In the genomic region with DNA sequence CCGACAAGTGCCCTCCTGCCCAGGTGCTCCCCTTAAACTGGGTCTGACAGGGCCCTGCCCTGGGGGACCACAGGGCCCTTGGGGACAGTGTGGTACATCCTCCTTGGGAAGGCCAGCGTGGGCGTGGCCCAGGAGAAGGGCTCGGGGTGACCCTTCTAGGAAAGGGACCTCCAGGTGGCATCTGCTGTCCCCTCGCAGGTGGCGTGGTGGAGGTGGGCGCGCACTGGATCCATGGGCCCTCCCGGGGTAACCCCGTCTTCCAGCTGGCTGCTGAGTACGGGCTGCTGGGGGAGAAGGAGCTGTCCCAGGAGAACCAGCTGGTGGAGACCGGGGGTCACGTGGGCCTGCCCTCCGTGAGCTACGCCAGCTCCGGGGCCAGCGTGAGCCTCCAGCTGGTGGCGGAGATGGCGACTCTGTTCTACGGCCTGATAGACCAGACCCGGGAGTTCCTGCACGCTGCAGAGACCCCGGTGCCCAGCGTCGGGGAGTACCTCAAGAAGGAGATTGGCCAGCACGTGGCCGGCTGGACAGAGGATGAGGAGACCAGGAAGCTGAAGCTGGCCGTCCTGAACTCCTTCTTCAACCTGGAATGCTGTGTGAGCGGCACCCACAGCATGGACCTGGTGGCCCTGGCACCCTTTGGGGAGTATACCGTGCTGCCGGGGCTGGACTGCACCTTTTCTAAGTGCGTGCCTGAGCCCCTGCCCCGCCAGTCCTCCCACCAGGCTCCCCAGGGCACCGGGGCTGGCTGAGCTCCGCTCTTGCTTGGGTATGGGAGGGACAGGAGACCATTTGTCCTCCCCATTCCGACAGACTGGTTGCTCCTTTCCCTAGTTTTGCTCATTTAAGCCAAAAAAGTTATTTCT, we compare ENCODE assay signal across 6 cellular contexts. TPM values are rescaled to one million over a fixed set of nuclear protein-coding genes. Genes with fewer than 3 reads are reported as not detected.
A peak's percentile ranks its signal among the peaks of the same experiment; 100 is the strongest.
DNase-seq lines count a peak whose midpoint lies in the region; ATAC-seq, FAIRE-seq and TF ChIP-seq lines count a peak whose summit lies in the region.

No MANE protein-coding gene starts in this region.

- H3K9ac ChIP-seq in HepG2 (ENCODE audit: insufficient read depth, low read depth, low read length), result no peak overlapping the region

- H3K36me3 ChIP-seq in HepG2 (replicated peaks in 1 of 2; ENCODE audit: control insufficient read depth in 1 of 2, insufficient read depth in 2 of 2, low read length in 2 of 2), result no peaks in the 10 kb centered on the region

- WGBS in HepG2 (ENCODE audit: low lambda C conversion rate), result 85% methylated on average over 22 of the region's 36 CpGs

- no peaks in the 10 kb centered on the region for H3K79me2 ChIP-seq in HepG2 (ENCODE audit: insufficient read depth, low read length)

- TF ChIP-seq RAD21 in HepG2 (CRISPR knock-in tag; IDR thresholded peaks at IDR 0.05), result no peak

- ATAC-seq in HepG2 (no peak), GM19395 (IDR thresholded peaks at IDR 0.05; ENCODE audit: unreplicated experiment) (no peak)

- in situ Hi-C loops in HepG2 (cut with HindIII; ENCODE audit: extremely low pct_ligation_motif_present, low pct_unique_long_range_greater_than_20kb), result no loop called here

- H3K4me3 ChIP-seq in HepG2 (replicated peaks in 1 of 3; ENCODE audit: insufficient read depth in 1 of 3, low read depth in 2 of 3, low read length in 3 of 3), result no peak overlapping the region

- DNase-seq in Ammon's horn (ENCODE audit: low spot score) (peak; percentile 60), HepG2 (ENCODE audit: low spot score) (no peak), NCI-H2107 (lab: John Stamatoyannopoulos, UW) (no peak), hepatic stellate cell (ENCODE audit: low spot score) (no peak)

- H2AFZ ChIP-seq in HepG2 (ENCODE audit: low read length), result no peak overlapping the region

- TF ChIP-seq EP300 in HepG2 (IDR thresholded peaks at IDR 0.05; ENCODE audit: low read depth in 2 of 2, low read length in 2 of 2) (no peak), HepG2 (CRISPR knock-in tag; IDR thresholded peaks at IDR 0.05; ENCODE audit: borderline replicate concordance) (no peak)

- TF ChIP-seq CTCF in VCaP (conservative IDR thresholded peaks at IDR 0.05) (no peak), HepG2 (CRISPR knock-in tag; IDR thresholded peaks at IDR 0.05) (no peak)

- FAIRE-seq in HepG2 (lab: Jason Lieb, UNC), result no peak

- CTCF ChIA-PET in HepG2 (lab: Yijun Ruan, JAX; ENCODE audit: low intra/inter-chr PET ratio, low total read pairs), result no interaction called here

- no peaks in the 10 kb centered on the region for H3K9me3 ChIP-seq in HepG2 (ENCODE audit: low read length)

- TF ChIP-seq POLR2A in HepG2 (IDR thresholded peaks at IDR 0.05; ENCODE audit: insufficient read depth in 1 of 2, low read depth in 2 of 2, low read length in 2 of 2), result no peak

- peaks cover 19% of the 10 kb centered on the region for H3K4me1 ChIP-seq in HepG2 (ENCODE audit: insufficient read depth, low read length)

- POLR2A ChIA-PET in HepG2 (lab: Yijun Ruan, JAX), result interaction anchor here (3.1 to 4.6 kb wide), 3 partner anchors 15 to 51 kb away, joined by 11 to 78 read pairs (median 21); a partner anchor contains a TSS

- no peak overlapping the region for H3K4me2 ChIP-seq in HepG2 (ENCODE audit: low read depth, low read length)

- BruUV-seq in HepG2 (replicated peaks; lab: Mats Ljungman, UMichigan), result no TSS peak

- H3K27ac ChIP-seq in VCaP, result peak overlapping the region; percentile 44; the same call in 1 of the 2 replicates
- H3K27ac ChIP-seq in HepG2 (ENCODE audit: extremely low read length, insufficient read depth, low read length), result no peak overlapping the region

- intact Hi-C loops in HepG2 (cut with micrococcal nuclease; ENCODE audit: unreplicated experiment), result loop anchor here (10.0 kb wide), 1 partner anchor 55 kb away; no protein-coding TSS in a partner anchor

- H3K27me3 ChIP-seq in HepG2 (ENCODE audit: control insufficient read depth in 1 of 2, insufficient read depth in 2 of 2, low read length in 2 of 2), result peaks cover 0 to 3% of the 10 kb centered on the region in 2 experiments; a peak in 2 of 5 replicates

- no peaks in the 10 kb centered on the region for H4K20me1 ChIP-seq in HepG2 (ENCODE audit: insufficient read depth, low read length)

RNA-seq across cellular contexts. Expression of a gene that starts 1.0 kb away (rescaled TPM):
- 0.49 and 0.52 TPM in 2 replicates for total RNA-seq in HepG2 (2016; rRNA removed; fragmentation: Illumina TruSeq; extraction: Trizol)
- total RNA-seq in HepG2 (2016; cell fraction: cytosol; rRNA removed; fragmentation: Illumina TruSeq; extraction: Trizol; ENCODE audit: low read depth), result not detected in 2 replicates
- total RNA-seq in HepG2 (2016; cell fraction: insoluble cytoplasmic fraction; rRNA removed; fragmentation: Illumina TruSeq; extraction: Trizol), result 0.49 and 0.54 TPM in 2 replicates
- 0.12 TPM in 1 of 2 replicates, not detected in the other for total RNA-seq in HepG2 (2016; cell fraction: membrane; rRNA removed; fragmentation: Illumina TruSeq; extraction: Trizol)
- 0.41 and 0.78 TPM in 2 replicates for total RNA-seq in HepG2 (2016; cell fraction: nucleus; rRNA removed; fragmentation: Illumina TruSeq; extraction: Trizol)
- 0.77 and 1.1 TPM in 2 replicates for polyA plus RNA-seq in HepG2 (2011; rRNA removed)
- 0.56 and 0.72 TPM in 2 replicates for polyA plus RNA-seq in HepG2 (2011; cell fraction: cytosol; rRNA removed)
- 3.9 and 4.7 TPM in 2 replicates for polyA plus RNA-seq in HepG2 (2011; cell fraction: nucleus; rRNA removed)
- polyA plus RNA-seq in HepG2 (2012), result 1.2 and 1.4 TPM in 2 replicates
- polyA plus RNA-seq in HepG2 (2016; cell fraction: cytosol; fragmentation: Illumina TruSeq; extraction: Trizol; ENCODE audit: low read depth), result 0.16 TPM in 2 replicates
- polyA plus RNA-seq in HepG2 (2016; cell fraction: insoluble cytoplasmic fraction; fragmentation: Illumina TruSeq; extraction: Trizol; ENCODE audit: low read depth), result 0.50 and 0.56 TPM in 2 replicates
- polyA plus RNA-seq in HepG2 (2016; cell fraction: membrane; fragmentation: Illumina TruSeq; extraction: Trizol; ENCODE audit: low read depth), result 0.11 TPM in 1 of 2 replicates, not detected in the other
- polyA plus RNA-seq in HepG2 (2016; cell fraction: nucleus; fragmentation: Illumina TruSeq; extraction: Trizol; ENCODE audit: insufficient read depth, low read depth), result 2.0 and 2.2 TPM in 2 replicates
- 1.7 TPM in 1 of 2 replicates, not detected in the other for polyA minus RNA-seq in HepG2 (2011; rRNA and poly(A)+ RNA removed; ENCODE audit: low replicate concordance)
- polyA minus RNA-seq in HepG2 (2011; cell fraction: cytosol; rRNA and poly(A)+ RNA removed), result not detected in 2 replicates
- polyA minus RNA-seq in HepG2 (2011; cell fraction: nucleus; rRNA and poly(A)+ RNA removed), result 0.99 and 1.2 TPM in 2 replicates

RNA-seq across cellular contexts. Expression of a gene that starts 6.9 kb away (rescaled TPM):
- total RNA-seq in HepG2 (2016; rRNA removed; fragmentation: Illumina TruSeq; extraction: Trizol), result 195 and 233 TPM in 2 replicates
- total RNA-seq in HepG2 (2016; cell fraction: cytosol; rRNA removed; fragmentation: Illumina TruSeq; extraction: Trizol; ENCODE audit: low read depth), result 58.3 and 60.5 TPM in 2 replicates
- total RNA-seq in HepG2 (2016; cell fraction: insoluble cytoplasmic fraction; rRNA removed; fragmentation: Illumina TruSeq; extraction: Trizol), result 200 and 225 TPM in 2 replicates
- total RNA-seq in HepG2 (2016; cell fraction: membrane; rRNA removed; fragmentation: Illumina TruSeq; extraction: Trizol), result 81.4 and 88.8 TPM in 2 replicates
- 65.2 and 65.6 TPM in 2 replicates for total RNA-seq in HepG2 (2016; cell fraction: nucleus; rRNA removed; fragmentation: Illumina TruSeq; extraction: Trizol)
- 26.4 and 32.7 TPM in 2 replicates for polyA plus RNA-seq in HepG2 (2011; rRNA removed)
- 39.1 and 41.3 TPM in 2 replicates for polyA plus RNA-seq in HepG2 (2011; cell fraction: cytosol; rRNA removed)
- polyA plus RNA-seq in HepG2 (2011; cell fraction: nucleus; rRNA removed), result 37.3 and 39.0 TPM in 2 replicates
- 79.9 and 84.4 TPM in 2 replicates for polyA plus RNA-seq in HepG2 (2012)
- 60.4 and 63.0 TPM in 2 replicates for polyA plus RNA-seq in HepG2 (2016; cell fraction: cytosol; fragmentation: Illumina TruSeq; extraction: Trizol; ENCODE audit: low read depth)
- 218 and 228 TPM in 2 replicates for polyA plus RNA-seq in HepG2 (2016; cell fraction: insoluble cytoplasmic fraction; fragmentation: Illumina TruSeq; extraction: Trizol; ENCODE audit: low read depth)
- 63.2 and 68.6 TPM in 2 replicates for polyA plus RNA-seq in HepG2 (2016; cell fraction: membrane; fragmentation: Illumina TruSeq; extraction: Trizol; ENCODE audit: low read depth)
- 101 and 107 TPM in 2 replicates for polyA plus RNA-seq in HepG2 (2016; cell fraction: nucleus; fragmentation: Illumina TruSeq; extraction: Trizol; ENCODE audit: insufficient read depth, low read depth)
- polyA minus RNA-seq in HepG2 (2011; rRNA and poly(A)+ RNA removed; ENCODE audit: low replicate concordance), result 32.0 and 52.6 TPM in 2 replicates
- polyA minus RNA-seq in HepG2 (2011; cell fraction: cytosol; rRNA and poly(A)+ RNA removed), result 27.8 and 30.0 TPM in 2 replicates
- polyA minus RNA-seq in HepG2 (2011; cell fraction: nucleus; rRNA and poly(A)+ RNA removed), result 8.9 and 9.3 TPM in 2 replicates

RNA-seq across cellular contexts. Expression of a gene that starts 13.9 kb away (rescaled TPM):
- 29.9 and 42.0 TPM in 2 replicates for total RNA-seq in HepG2 (2016; rRNA removed; fragmentation: Illumina TruSeq; extraction: Trizol)
- 13.1 and 13.6 TPM in 2 replicates for total RNA-seq in HepG2 (2016; cell fraction: cytosol; rRNA removed; fragmentation: Illumina TruSeq; extraction: Trizol; ENCODE audit: low read depth)
- total RNA-seq in HepG2 (2016; cell fraction: insoluble cytoplasmic fraction; rRNA removed; fragmentation: Illumina TruSeq; extraction: Trizol), result 29.5 and 43.2 TPM in 2 replicates
- total RNA-seq in HepG2 (2016; cell fraction: membrane; rRNA removed; fragmentation: Illumina TruSeq; extraction: Trizol), result 15.1 and 15.4 TPM in 2 replicates
- total RNA-seq in HepG2 (2016; cell fraction: nucleus; rRNA removed; fragmentation: Illumina TruSeq; extraction: Trizol), result 38.2 and 45.9 TPM in 2 replicates
- polyA plus RNA-seq in HepG2 (2011; rRNA removed), result 103 and 108 TPM in 2 replicates
- polyA plus RNA-seq in HepG2 (2011; cell fraction: cytosol; rRNA removed), result 54.2 and 75.0 TPM in 2 replicates
- 687 and 805 TPM in 2 replicates for polyA plus RNA-seq in HepG2 (2011; cell fraction: nucleus; rRNA removed)
- polyA plus RNA-seq in HepG2 (2012), result 46.2 and 51.2 TPM in 2 replicates
- 10.8 and 11.1 TPM in 2 replicates for polyA plus RNA-seq in HepG2 (2016; cell fraction: cytosol; fragmentation: Illumina TruSeq; extraction: Trizol; ENCODE audit: low read depth)
- 40.2 and 42.5 TPM in 2 replicates for polyA plus RNA-seq in HepG2 (2016; cell fraction: insoluble cytoplasmic fraction; fragmentation: Illumina TruSeq; extraction: Trizol; ENCODE audit: low read depth)
- 12.8 and 14.3 TPM in 2 replicates for polyA plus RNA-seq in HepG2 (2016; cell fraction: membrane; fragmentation: Illumina TruSeq; extraction: Trizol; ENCODE audit: low read depth)
- polyA plus RNA-seq in HepG2 (2016; cell fraction: nucleus; fragmentation: Illumina TruSeq; extraction: Trizol; ENCODE audit: insufficient read depth, low read depth), result 225 and 242 TPM in 2 replicates
- 80.2 and 80.5 TPM in 2 replicates for polyA minus RNA-seq in HepG2 (2011; rRNA and poly(A)+ RNA removed; ENCODE audit: low replicate concordance)
- 17.3 and 18.7 TPM in 2 replicates for polyA minus RNA-seq in HepG2 (2011; cell fraction: cytosol; rRNA and poly(A)+ RNA removed)
- 62.7 and 86.9 TPM in 2 replicates for polyA minus RNA-seq in HepG2 (2011; cell fraction: nucleus; rRNA and poly(A)+ RNA removed)

RNA-seq across cellular contexts. Expression of a gene that starts 22.2 kb away (rescaled TPM):
- 60.4 and 64.2 TPM in 2 replicates for total RNA-seq in HepG2 (2016; rRNA removed; fragmentation: Illumina TruSeq; extraction: Trizol)
- total RNA-seq in HepG2 (2016; cell fraction: cytosol; rRNA removed; fragmentation: Illumina TruSeq; extraction: Trizol; ENCODE audit: low read depth), result 57.8 and 71.7 TPM in 2 replicates
- 67.9 and 76.3 TPM in 2 replicates for total RNA-seq in HepG2 (2016; cell fraction: insoluble cytoplasmic fraction; rRNA removed; fragmentation: Illumina TruSeq; extraction: Trizol)
- 58.7 and 70.4 TPM in 2 replicates for total RNA-seq in HepG2 (2016; cell fraction: membrane; rRNA removed; fragmentation: Illumina TruSeq; extraction: Trizol)
- 36.8 and 40.4 TPM in 2 replicates for total RNA-seq in HepG2 (2016; cell fraction: nucleus; rRNA removed; fragmentation: Illumina TruSeq; extraction: Trizol)
- 27.5 and 29.3 TPM in 2 replicates for polyA plus RNA-seq in HepG2 (2011; rRNA removed)
- polyA plus RNA-seq in HepG2 (2011; cell fraction: cytosol; rRNA removed), result 32.4 and 52.6 TPM in 2 replicates
- polyA plus RNA-seq in HepG2 (2011; cell fraction: nucleus; rRNA removed), result 38.8 and 43.2 TPM in 2 replicates
- polyA plus RNA-seq in HepG2 (2012), result 14.1 and 20.9 TPM in 2 replicates
- 45.1 and 62.7 TPM in 2 replicates for polyA plus RNA-seq in HepG2 (2016; cell fraction: cytosol; fragmentation: Illumina TruSeq; extraction: Trizol; ENCODE audit: low read depth)
- 61.9 and 62.9 TPM in 2 replicates for polyA plus RNA-seq in HepG2 (2016; cell fraction: insoluble cytoplasmic fraction; fragmentation: Illumina TruSeq; extraction: Trizol; ENCODE audit: low read depth)
- 48.7 and 50.0 TPM in 2 replicates for polyA plus RNA-seq in HepG2 (2016; cell fraction: membrane; fragmentation: Illumina TruSeq; extraction: Trizol; ENCODE audit: low read depth)
- 39.1 and 50.6 TPM in 2 replicates for polyA plus RNA-seq in HepG2 (2016; cell fraction: nucleus; fragmentation: Illumina TruSeq; extraction: Trizol; ENCODE audit: insufficient read depth, low read depth)
- polyA minus RNA-seq in HepG2 (2011; rRNA and poly(A)+ RNA removed; ENCODE audit: low replicate concordance), result 5.1 and 15.7 TPM in 2 replicates
- 4.8 and 6.5 TPM in 2 replicates for polyA minus RNA-seq in HepG2 (2011; cell fraction: cytosol; rRNA and poly(A)+ RNA removed)
- polyA minus RNA-seq in HepG2 (2011; cell fraction: nucleus; rRNA and poly(A)+ RNA removed), result 34.6 and 37.3 TPM in 2 replicates

RNA-seq across cellular contexts. Expression of a gene that starts 32.9 kb away (rescaled TPM):
- total RNA-seq in HepG2 (2016; rRNA removed; fragmentation: Illumina TruSeq; extraction: Trizol), result 22.4 and 48.2 TPM in 2 replicates
- total RNA-seq in HepG2 (2016; cell fraction: cytosol; rRNA removed; fragmentation: Illumina TruSeq; extraction: Trizol; ENCODE audit: low read depth), result 14.5 and 19.5 TPM in 2 replicates
- 19.1 and 44.0 TPM in 2 replicates for total RNA-seq in HepG2 (2016; cell fraction: insoluble cytoplasmic fraction; rRNA removed; fragmentation: Illumina TruSeq; extraction: Trizol)
- 12.8 and 15.9 TPM in 2 replicates for total RNA-seq in HepG2 (2016; cell fraction: membrane; rRNA removed; fragmentation: Illumina TruSeq; extraction: Trizol)
- total RNA-seq in HepG2 (2016; cell fraction: nucleus; rRNA removed; fragmentation: Illumina TruSeq; extraction: Trizol), result 39.5 and 48.3 TPM in 2 replicates
- 20.8 and 26.7 TPM in 2 replicates for polyA plus RNA-seq in HepG2 (2011; rRNA removed)
- 32.8 and 46.2 TPM in 2 replicates for polyA plus RNA-seq in HepG2 (2011; cell fraction: cytosol; rRNA removed)
- polyA plus RNA-seq in HepG2 (2011; cell fraction: nucleus; rRNA removed), result 13.6 and 16.7 TPM in 2 replicates
- 18.3 and 22.2 TPM in 2 replicates for polyA plus RNA-seq in HepG2 (2012)
- polyA plus RNA-seq in HepG2 (2016; cell fraction: cytosol; fragmentation: Illumina TruSeq; extraction: Trizol; ENCODE audit: low read depth), result 25.2 and 25.3 TPM in 2 replicates
- polyA plus RNA-seq in HepG2 (2016; cell fraction: insoluble cytoplasmic fraction; fragmentation: Illumina TruSeq; extraction: Trizol; ENCODE audit: low read depth), result 31.2 and 35.2 TPM in 2 replicates
- polyA plus RNA-seq in HepG2 (2016; cell fraction: membrane; fragmentation: Illumina TruSeq; extraction: Trizol; ENCODE audit: low read depth), result 21.3 and 23.0 TPM in 2 replicates
- polyA plus RNA-seq in HepG2 (2016; cell fraction: nucleus; fragmentation: Illumina TruSeq; extraction: Trizol; ENCODE audit: insufficient read depth, low read depth), result 99.8 and 108 TPM in 2 replicates
- polyA minus RNA-seq in HepG2 (2011; rRNA and poly(A)+ RNA removed; ENCODE audit: low replicate concordance), result 11.2 TPM in 1 of 2 replicates, not detected in the other
- polyA minus RNA-seq in HepG2 (2011; cell fraction: cytosol; rRNA and poly(A)+ RNA removed), result 7.7 and 10.1 TPM in 2 replicates
- polyA minus RNA-seq in HepG2 (2011; cell fraction: nucleus; rRNA and poly(A)+ RNA removed), result 2.6 and 4.7 TPM in 2 replicates
